6 cellular contexts compared by ENCODE assay signal in the genomic region with DNA sequence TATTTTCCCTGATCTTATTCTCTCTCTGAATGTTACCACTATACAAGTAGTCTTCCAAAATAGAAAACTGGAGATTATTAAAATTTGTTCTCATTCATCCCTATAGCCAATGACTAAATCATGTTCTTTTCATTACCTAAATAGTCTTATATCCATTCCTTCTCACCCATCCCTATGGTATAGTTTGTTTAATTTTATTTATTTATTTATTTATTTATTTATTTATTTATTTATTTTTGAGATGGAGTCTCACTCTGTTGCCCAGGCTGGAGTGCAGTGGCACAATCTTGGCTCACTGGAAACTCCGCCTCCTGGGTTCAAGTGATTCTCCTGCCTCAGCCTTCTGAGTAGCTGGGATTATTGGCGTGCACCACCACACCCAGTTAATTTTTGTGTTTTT. TPM values are rescaled to one million over a fixed set of nuclear protein-coding genes. Genes with fewer than 3 reads are reported as not detected.
"Had no signal": no experiment of that assay in that cellular context is flagged by ENCODE, and none has a peak within 500 bp of the region (broad histone marks: within the 10 kb centered on the region; RNA-seq: fewer than 3 reads in every experiment).

No MANE protein-coding gene starts in this region.

RNA-seq across cellular contexts. Expression of gene SH2D1B, which starts 50.5 kb away (rescaled TPM):
- total RNA-seq: GM23248, GM23338, H1, H7, H9, HFFc6 had no signal
- polyA plus RNA-seq: GM23248, GM23338, H1 had no signal
